In genomic region chr4:174230680-174231079, GRCh38 we compare ENCODE assay signal across 18 cellular contexts. TPM values are rescaled to one million over a fixed set of nuclear protein-coding genes. Genes with fewer than 3 reads are reported as not detected.
A peak's percentile ranks its signal among the peaks of the same experiment; 100 is the strongest.
DNase-seq lines count a peak whose midpoint lies in the region; ATAC-seq, FAIRE-seq and TF ChIP-seq lines count a peak whose summit lies in the region.
"Had no signal": no experiment of that assay in that cellular context is flagged by ENCODE, and none has a peak within 500 bp of the region (broad histone marks: within the 10 kb centered on the region; RNA-seq: fewer than 3 reads in every experiment).

No MANE protein-coding gene starts in this region.

- FAIRE-seq in GM18507 (lab: Jason Lieb, UNC), result peak; percentile 18
- FAIRE-seq: D721Med, GM12891 had no signal

- CTCF ChIA-PET in GM10248 (lab: Yijun Ruan, JAX), result interaction anchor here (1.6 to 1.8 kb wide), 2 partner anchors 8 to 11 kb away, joined by 3 to 5 read pairs; no protein-coding TSS in a partner anchor

- TF ChIP-seq CTCF in GM10248 (IDR thresholded peaks at IDR 0.05; ENCODE audit: control extremely low read depth, extremely low read depth, low read depth, missing control alignments), result no peak

- ATAC-seq in SK-N-SH treated with all-trans-retinoic acid at 6 μM for 48 hours (no peak; the same call in 2 of the 3 replicates), HG03442 (IDR thresholded peaks at IDR 0.05; ENCODE audit: unreplicated experiment) (no peak)
- ATAC-seq: CD8-positive, alpha-beta T cell had no signal

- POLR2A ChIA-PET in GM10248 (lab: Yijun Ruan, JAX), result no interaction called here

- DNase-seq in GM18507 (ENCODE audit: extremely low spot score, insufficient read length, low read depth) (no peak), SK-N-DZ (ENCODE audit: low spot score) (peak; percentile 68), AML-193 (lab: John Stamatoyannopoulos, UW) (no peak), DMS79 treated with DMSO at 0.1 percent for 48 hours (lab: John Stamatoyannopoulos, UW) (no peak), GM10248 (ENCODE audit: extremely low spot score) (no peak)
- DNase-seq: 8988T; ACHN; Caco-2; Calu3; CD4-positive, alpha-beta T cell; CD8-positive, alpha-beta T cell; DND-41; EL; GDM1 had no signal

TF ChIP-seq in SK-N-SH treated with all-trans-retinoic acid at 6 μM for 48 hours, 23 proteins besides CTCF, POLR2A, EP300 and RAD21:
- TF ChIP-seq ISL1 (CRISPR knock-in tag; IDR thresholded peaks at IDR 0.05) (peak; percentile 93), PPARA (CRISPR knock-in tag; IDR thresholded peaks at IDR 0.05; ENCODE audit: borderline replicate concordance) (no peak), ZNF565 (CRISPR knock-in tag; conservative IDR thresholded peaks at IDR 0.05; ENCODE audit: low read depth) (no peak), ZC3H10 (CRISPR knock-in tag; IDR thresholded peaks at IDR 0.05) (no peak), OSR1 (CRISPR knock-in tag; IDR thresholded peaks at IDR 0.05) (no peak), RARB (CRISPR knock-in tag; IDR thresholded peaks at IDR 0.05) (no peak), TOX (CRISPR knock-in tag; IDR thresholded peaks at IDR 0.05; ENCODE audit: borderline replicate concordance) (0 out of 2 replicates have a peak, but pooled peaks have one; percentile 13), ZFP3 (CRISPR knock-in tag; IDR thresholded peaks at IDR 0.05) (no peak), TCF4 (CRISPR knock-in tag; IDR thresholded peaks at IDR 0.05; ENCODE audit: borderline replicate concordance) (peak; percentile 31; the same call in 1 of the 2 replicates), ZNF8 (CRISPR knock-in tag; IDR thresholded peaks at IDR 0.05) (no peak), ZFP30 (CRISPR knock-in tag; IDR thresholded peaks at IDR 0.05) (no peak), ZNF70 (CRISPR knock-in tag; IDR thresholded peaks at IDR 0.05) (no peak), GLIS3 (CRISPR knock-in tag; IDR thresholded peaks at IDR 0.05) (0 out of 2 replicates have a peak, but pooled peaks have one; percentile 59), PATZ1 (CRISPR knock-in tag; IDR thresholded peaks at IDR 0.05; ENCODE audit: borderline replicate concordance) (no peak), ARNTL (CRISPR knock-in tag; IDR thresholded peaks at IDR 0.05; ENCODE audit: borderline replicate concordance, low read depth) (no peak), CSDC2 (CRISPR knock-in tag; IDR thresholded peaks at IDR 0.05) (no peak), SNAI2 (CRISPR knock-in tag; IDR thresholded peaks at IDR 0.05) (no peak), ESRRG (CRISPR knock-in tag; IDR thresholded peaks at IDR 0.05) (no peak), BACH2 (CRISPR knock-in tag; IDR thresholded peaks at IDR 0.05; ENCODE audit: borderline replicate concordance) (no peak), POU6F1 (CRISPR knock-in tag; IDR thresholded peaks at IDR 0.05; ENCODE audit: borderline replicate concordance, low read depth) (no peak)
- TF ChIP-seq, protein P1, sequence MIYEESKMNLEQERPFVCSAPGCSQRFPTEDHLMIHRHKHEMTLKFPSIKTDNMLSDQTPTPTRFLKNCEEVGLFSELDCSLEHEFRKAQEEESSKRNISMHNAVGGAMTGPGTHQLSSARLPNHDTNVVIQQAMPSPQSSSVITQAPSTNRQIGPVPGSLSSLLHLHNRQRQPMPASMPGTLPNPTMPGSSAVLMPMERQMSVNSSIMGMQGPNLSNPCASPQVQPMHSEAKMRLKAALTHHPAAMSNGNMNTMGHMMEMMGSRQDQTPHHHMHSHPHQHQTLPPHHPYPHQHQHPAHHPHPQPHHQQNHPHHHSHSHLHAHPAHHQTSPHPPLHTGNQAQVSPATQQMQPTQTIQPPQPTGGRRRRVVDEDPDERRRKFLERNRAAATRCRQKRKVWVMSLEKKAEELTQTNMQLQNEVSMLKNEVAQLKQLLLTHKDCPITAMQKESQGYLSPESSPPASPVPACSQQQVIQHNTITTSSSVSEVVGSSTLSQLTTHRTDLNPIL (CRISPR knock-in tag; IDR thresholded peaks at IDR 0.05; ENCODE audit: low read depth), result no peak
- TF ChIP-seq, protein P2, sequence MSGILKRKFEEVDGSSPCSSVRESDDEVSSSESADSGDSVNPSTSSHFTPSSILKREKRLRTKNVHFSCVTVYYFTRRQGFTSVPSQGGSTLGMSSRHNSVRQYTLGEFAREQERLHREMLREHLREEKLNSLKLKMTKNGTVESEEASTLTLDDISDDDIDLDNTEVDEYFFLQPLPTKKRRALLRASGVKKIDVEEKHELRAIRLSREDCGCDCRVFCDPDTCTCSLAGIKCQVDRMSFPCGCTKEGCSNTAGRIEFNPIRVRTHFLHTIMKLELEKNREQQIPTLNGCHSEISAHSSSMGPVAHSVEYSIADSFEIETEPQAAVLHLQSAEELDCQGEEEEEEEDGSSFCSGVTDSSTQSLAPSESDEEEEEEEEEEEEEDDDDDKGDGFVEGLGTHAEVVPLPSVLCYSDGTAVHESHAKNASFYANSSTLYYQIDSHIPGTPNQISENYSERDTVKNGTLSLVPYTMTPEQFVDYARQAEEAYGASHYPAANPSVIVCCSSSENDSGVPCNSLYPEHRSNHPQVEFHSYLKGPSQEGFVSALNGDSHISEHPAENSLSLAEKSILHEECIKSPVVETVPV (CRISPR knock-in tag; IDR thresholded peaks at IDR 0.05), result no peak
- TF ChIP-seq, protein P3, sequence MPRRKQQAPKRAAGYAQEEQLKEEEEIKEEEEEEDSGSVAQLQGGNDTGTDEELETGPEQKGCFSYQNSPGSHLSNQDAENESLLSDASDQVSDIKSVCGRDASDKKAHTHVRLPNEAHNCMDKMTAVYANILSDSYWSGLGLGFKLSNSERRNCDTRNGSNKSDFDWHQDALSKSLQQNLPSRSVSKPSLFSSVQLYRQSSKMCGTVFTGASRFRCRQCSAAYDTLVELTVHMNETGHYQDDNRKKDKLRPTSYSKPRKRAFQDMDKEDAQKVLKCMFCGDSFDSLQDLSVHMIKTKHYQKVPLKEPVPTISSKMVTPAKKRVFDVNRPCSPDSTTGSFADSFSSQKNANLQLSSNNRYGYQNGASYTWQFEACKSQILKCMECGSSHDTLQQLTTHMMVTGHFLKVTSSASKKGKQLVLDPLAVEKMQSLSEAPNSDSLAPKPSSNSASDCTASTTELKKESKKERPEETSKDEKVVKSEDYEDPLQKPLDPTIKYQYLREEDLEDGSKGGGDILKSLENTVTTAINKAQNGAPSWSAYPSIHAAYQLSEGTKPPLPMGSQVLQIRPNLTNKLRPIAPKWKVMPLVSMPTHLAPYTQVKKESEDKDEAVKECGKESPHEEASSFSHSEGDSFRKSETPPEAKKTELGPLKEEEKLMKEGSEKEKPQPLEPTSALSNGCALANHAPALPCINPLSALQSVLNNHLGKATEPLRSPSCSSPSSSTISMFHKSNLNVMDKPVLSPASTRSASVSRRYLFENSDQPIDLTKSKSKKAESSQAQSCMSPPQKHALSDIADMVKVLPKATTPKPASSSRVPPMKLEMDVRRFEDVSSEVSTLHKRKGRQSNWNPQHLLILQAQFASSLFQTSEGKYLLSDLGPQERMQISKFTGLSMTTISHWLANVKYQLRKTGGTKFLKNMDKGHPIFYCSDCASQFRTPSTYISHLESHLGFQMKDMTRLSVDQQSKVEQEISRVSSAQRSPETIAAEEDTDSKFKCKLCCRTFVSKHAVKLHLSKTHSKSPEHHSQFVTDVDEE (CRISPR knock-in tag; IDR thresholded peaks at IDR 0.05), result peak; percentile 81

RNA-seq across cellular contexts. Expression of gene FBXO8, which starts 52.8 kb away (rescaled TPM):
- 15.5 and 17.7 TPM in 2 replicates for polyA plus RNA-seq in SK-N-DZ (2014; cell fraction: cytosol; rRNA removed)
- 11.9 and 13.1 TPM in 2 replicates for polyA plus RNA-seq in SK-N-DZ (2014; cell fraction: nucleus; rRNA removed)

RNA-seq across cellular contexts. Expression of gene CEP44, which starts 53.0 kb away (rescaled TPM):
- 49.4 and 57.4 TPM in 2 replicates for polyA plus RNA-seq in SK-N-DZ (2014; cell fraction: cytosol; rRNA removed)
- polyA plus RNA-seq in SK-N-DZ (2014; cell fraction: nucleus; rRNA removed), result 85.0 and 85.1 TPM in 2 replicates
